12 cellular contexts compared by ENCODE assay signal in the genomic region with DNA sequence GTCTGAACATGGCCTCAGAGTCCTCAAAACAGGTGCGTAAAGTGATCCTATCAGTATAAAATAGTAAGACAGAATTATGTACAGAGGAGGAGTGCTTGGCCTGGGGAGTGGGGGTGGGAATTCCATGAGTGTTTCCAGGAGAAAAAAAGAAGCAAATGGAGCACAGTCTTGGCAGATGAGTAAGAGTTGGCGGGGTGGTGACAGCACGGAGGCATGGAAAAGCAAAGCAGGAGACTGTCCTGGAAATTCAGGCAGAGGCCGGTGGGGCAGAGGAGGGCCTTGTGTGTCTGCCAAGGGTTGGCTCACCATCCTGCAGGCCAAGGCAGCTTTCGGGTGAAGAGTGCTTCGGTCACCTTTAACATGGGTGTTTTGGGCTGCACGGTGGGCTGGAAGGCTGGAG.
DNase-seq lines count a peak whose midpoint lies in the region; ATAC-seq and TF ChIP-seq lines count a peak whose summit lies in the region.
"Had no signal": no experiment of that assay in that cellular context is flagged by ENCODE, and none has a peak within 500 bp of the region (broad histone marks: within the 10 kb centered on the region; RNA-seq: fewer than 3 reads in every experiment).

No MANE protein-coding gene starts in this region.

- TF ChIP-seq CTCF in WTC11 (IDR thresholded peaks at IDR 0.05) (no peak), A673 (conservative IDR thresholded peaks at IDR 0.05; ENCODE audit: low read depth, low read length) (no peak)

- POLR2A ChIA-PET in WTC11 (lab: Charles Lee) (no interaction called here), A673 (lab: Charles Lee; ENCODE audit: low non-redundant PET) (no interaction called here)

- no peak overlapping the region for H3K27ac ChIP-seq in A673 (ENCODE audit: low read depth, low read length, poor library complexity, severe bottlenecking)

- DNase-seq in AG08395 (ENCODE audit: low spot score) (peak; percentile 80), WTC11 (ENCODE audit: low spot score) (no peak), head of caudate nucleus (peak in 35 of 42 donors; percentile 9 to 71 (median 41)), posterior cingulate gyrus (peak in 9 of 10 donors; percentile 13 to 91 (median 60)), A673 (ENCODE audit: low spot score) (no peak), NCI-H2171 (lab: John Stamatoyannopoulos, UW) (no peak), T-helper 2 cell (no peak), DMS79 (lab: John Stamatoyannopoulos, UW) (no peak)
- DNase-seq: H7; stimulated activated CD4-positive, alpha-beta T cell treated with anti-CD3 and anti-CD28 coated beads, Interleukin-4, amount 100 ng/mL, for 4 hours had no signal

- CTCF ChIA-PET in WTC11 (lab: Charles Lee), result interaction anchor here (1.0 to 1.4 kb wide), 2 partner anchors 15 to 53 kb away, joined by 3 to 5 read pairs; no protein-coding TSS in a partner anchor
- CTCF ChIA-PET in A673 (lab: Charles Lee), result no interaction called here

- BruUV-seq in A673 (replicated peaks; lab: Mats Ljungman, UMichigan), result no TSS peak

- H3K27me3 ChIP-seq in A673 (replicated peaks; ENCODE audit: insufficient read depth, low read depth, low read length, poor library complexity), result no peaks in the 10 kb centered on the region

- ATAC-seq in WTC11, result no peak
- ATAC-seq: HepG2 had no signal

- no peaks in the 10 kb centered on the region for H3K36me3 ChIP-seq in A673 (ENCODE audit: insufficient read depth, low read length, poor library complexity, severe bottlenecking)

- peaks cover 41% of the 10 kb centered on the region for H3K4me1 Mint-ChIP-seq in WTC11

- no peaks in the 10 kb centered on the region for H3K9me3 ChIP-seq in A673 (ENCODE audit: low read depth, low read length, poor library complexity, severe bottlenecking)

- H3K4me3 Mint-ChIP-seq in WTC11, result no peak overlapping the region
- H3K4me3 Mint-ChIP-seq: B cell had no signal

- H3K4me1 ChIP-seq in A673 (ENCODE audit: insufficient read depth, low read length, poor library complexity, severe bottlenecking), result peaks cover 13% of the 10 kb centered on the region

- no peaks in the 10 kb centered on the region; the same call in 1 of the 2 replicates for H3K27me3 Mint-ChIP-seq in WTC11 (ENCODE audit: low read depth)

- H3K36me3 Mint-ChIP-seq in WTC11, result no peaks in the 10 kb centered on the region

- intact Hi-C loops in head of caudate nucleus (cut with DNase I) (no loop called here), posterior cingulate gyrus (cut with DNase I) (no loop called here), A673 (cut with micrococcal nuclease; ENCODE audit: unreplicated experiment) (no loop called here)

- 0 out of 2 replicates have a peak overlapping the region, but pooled peaks have one; percentile 14 for H3K27ac Mint-ChIP-seq in WTC11
- H3K27ac Mint-ChIP-seq: B cell had no signal

- no peaks in the 10 kb centered on the region for H3K9me3 Mint-ChIP-seq in WTC11

- no peak overlapping the region for H3K4me3 ChIP-seq in A673 (ENCODE audit: low read depth, low read length, poor library complexity, severe bottlenecking)

TF ChIP-seq in WTC11, 78 proteins besides CTCF, POLR2A, EP300 and RAD21:
- TF ChIP-seq SMAD3 (CRISPR knock-in tag; IDR thresholded peaks at IDR 0.05; ENCODE audit: borderline replicate concordance) (no peak), ZNF317 (CRISPR knock-in tag; IDR thresholded peaks at IDR 0.05; ENCODE audit: borderline replicate concordance, low read depth) (no peak), TEAD4 (CRISPR knock-in tag; IDR thresholded peaks at IDR 0.05) (no peak), ELF4 (CRISPR knock-in tag; IDR thresholded peaks at IDR 0.05; ENCODE audit: low read depth) (no peak), ZNF671 (CRISPR knock-in tag; IDR thresholded peaks at IDR 0.05) (no peak), TEAD1 (CRISPR knock-in tag; IDR thresholded peaks at IDR 0.05) (no peak), ZNF121 (CRISPR knock-in tag; IDR thresholded peaks at IDR 0.05) (no peak), ZNF219 (CRISPR knock-in tag; IDR thresholded peaks at IDR 0.05; ENCODE audit: borderline replicate concordance) (no peak), ESRRA (CRISPR knock-in tag; IDR thresholded peaks at IDR 0.05; ENCODE audit: borderline replicate concordance) (no peak), NR2C2 (CRISPR knock-in tag; IDR thresholded peaks at IDR 0.05) (no peak)
- TF ChIP-seq, protein P1, sequence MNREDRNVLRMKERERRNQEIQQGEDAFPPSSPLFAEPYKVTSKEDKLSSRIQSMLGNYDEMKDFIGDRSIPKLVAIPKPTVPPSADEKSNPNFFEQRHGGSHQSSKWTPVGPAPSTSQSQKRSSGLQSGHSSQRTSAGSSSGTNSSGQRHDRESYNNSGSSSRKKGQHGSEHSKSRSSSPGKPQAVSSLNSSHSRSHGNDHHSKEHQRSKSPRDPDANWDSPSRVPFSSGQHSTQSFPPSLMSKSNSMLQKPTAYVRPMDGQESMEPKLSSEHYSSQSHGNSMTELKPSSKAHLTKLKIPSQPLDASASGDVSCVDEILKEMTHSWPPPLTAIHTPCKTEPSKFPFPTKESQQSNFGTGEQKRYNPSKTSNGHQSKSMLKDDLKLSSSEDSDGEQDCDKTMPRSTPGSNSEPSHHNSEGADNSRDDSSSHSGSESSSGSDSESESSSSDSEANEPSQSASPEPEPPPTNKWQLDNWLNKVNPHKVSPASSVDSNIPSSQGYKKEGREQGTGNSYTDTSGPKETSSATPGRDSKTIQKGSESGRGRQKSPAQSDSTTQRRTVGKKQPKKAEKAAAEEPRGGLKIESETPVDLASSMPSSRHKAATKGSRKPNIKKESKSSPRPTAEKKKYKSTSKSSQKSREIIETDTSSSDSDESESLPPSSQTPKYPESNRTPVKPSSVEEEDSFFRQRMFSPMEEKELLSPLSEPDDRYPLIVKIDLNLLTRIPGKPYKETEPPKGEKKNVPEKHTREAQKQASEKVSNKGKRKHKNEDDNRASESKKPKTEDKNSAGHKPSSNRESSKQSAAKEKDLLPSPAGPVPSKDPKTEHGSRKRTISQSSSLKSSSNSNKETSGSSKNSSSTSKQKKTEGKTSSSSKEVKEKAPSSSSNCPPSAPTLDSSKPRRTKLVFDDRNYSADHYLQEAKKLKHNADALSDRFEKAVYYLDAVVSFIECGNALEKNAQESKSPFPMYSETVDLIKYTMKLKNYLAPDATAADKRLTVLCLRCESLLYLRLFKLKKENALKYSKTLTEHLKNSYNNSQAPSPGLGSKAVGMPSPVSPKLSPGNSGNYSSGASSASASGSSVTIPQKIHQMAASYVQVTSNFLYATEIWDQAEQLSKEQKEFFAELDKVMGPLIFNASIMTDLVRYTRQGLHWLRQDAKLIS (CRISPR knock-in tag; IDR thresholded peaks at IDR 0.05; ENCODE audit: borderline replicate concordance), result no peak
- TF ChIP-seq, protein P2, sequence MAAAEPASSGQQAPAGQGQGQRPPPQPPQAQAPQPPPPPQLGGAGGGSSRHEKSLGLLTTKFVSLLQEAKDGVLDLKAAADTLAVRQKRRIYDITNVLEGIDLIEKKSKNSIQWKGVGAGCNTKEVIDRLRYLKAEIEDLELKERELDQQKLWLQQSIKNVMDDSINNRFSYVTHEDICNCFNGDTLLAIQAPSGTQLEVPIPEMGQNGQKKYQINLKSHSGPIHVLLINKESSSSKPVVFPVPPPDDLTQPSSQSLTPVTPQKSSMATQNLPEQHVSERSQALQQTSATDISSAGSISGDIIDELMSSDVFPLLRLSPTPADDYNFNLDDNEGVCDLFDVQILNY (CRISPR knock-in tag; IDR thresholded peaks at IDR 0.05), result no peak
- TF ChIP-seq, protein P3, sequence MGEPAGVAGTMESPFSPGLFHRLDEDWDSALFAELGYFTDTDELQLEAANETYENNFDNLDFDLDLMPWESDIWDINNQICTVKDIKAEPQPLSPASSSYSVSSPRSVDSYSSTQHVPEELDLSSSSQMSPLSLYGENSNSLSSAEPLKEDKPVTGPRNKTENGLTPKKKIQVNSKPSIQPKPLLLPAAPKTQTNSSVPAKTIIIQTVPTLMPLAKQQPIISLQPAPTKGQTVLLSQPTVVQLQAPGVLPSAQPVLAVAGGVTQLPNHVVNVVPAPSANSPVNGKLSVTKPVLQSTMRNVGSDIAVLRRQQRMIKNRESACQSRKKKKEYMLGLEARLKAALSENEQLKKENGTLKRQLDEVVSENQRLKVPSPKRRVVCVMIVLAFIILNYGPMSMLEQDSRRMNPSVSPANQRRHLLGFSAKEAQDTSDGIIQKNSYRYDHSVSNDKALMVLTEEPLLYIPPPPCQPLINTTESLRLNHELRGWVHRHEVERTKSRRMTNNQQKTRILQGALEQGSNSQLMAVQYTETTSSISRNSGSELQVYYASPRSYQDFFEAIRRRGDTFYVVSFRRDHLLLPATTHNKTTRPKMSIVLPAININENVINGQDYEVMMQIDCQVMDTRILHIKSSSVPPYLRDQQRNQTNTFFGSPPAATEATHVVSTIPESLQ (CRISPR knock-in tag; IDR thresholded peaks at IDR 0.05), result no peak
- TF ChIP-seq, protein P4, sequence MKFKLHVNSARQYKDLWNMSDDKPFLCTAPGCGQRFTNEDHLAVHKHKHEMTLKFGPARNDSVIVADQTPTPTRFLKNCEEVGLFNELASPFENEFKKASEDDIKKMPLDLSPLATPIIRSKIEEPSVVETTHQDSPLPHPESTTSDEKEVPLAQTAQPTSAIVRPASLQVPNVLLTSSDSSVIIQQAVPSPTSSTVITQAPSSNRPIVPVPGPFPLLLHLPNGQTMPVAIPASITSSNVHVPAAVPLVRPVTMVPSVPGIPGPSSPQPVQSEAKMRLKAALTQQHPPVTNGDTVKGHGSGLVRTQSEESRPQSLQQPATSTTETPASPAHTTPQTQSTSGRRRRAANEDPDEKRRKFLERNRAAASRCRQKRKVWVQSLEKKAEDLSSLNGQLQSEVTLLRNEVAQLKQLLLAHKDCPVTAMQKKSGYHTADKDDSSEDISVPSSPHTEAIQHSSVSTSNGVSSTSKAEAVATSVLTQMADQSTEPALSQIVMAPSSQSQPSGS (CRISPR knock-in tag; IDR thresholded peaks at IDR 0.05; ENCODE audit: borderline replicate concordance, low read depth), result no peak
- TF ChIP-seq, protein P5, sequence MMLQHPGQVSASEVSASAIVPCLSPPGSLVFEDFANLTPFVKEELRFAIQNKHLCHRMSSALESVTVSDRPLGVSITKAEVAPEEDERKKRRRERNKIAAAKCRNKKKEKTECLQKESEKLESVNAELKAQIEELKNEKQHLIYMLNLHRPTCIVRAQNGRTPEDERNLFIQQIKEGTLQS (CRISPR knock-in tag; conservative IDR thresholded peaks at IDR 0.05), result no peak

Comparison
In these comparisons a context has a peak if more than half of its experiments do, and no peak if none do; other contexts are left out.
1. DNase-seq: peak in AG08395 (single experiment), head of caudate nucleus (35 of 42) and posterior cingulate gyrus (9 of 10); none in WTC11 (single experiment), A673 (single experiment), NCI-H2171 (single experiment), T-helper 2 cell (0 of 5) and DMS79 (single experiment).